In genomic region chr17:40481106-40481505, GRCh38 we compare ENCODE assay signal across 1 cellular context.
TF ChIP-seq lines count a peak whose summit lies in the region.

No MANE protein-coding gene starts in this region.

TF ChIP-seq in H1, 55 proteins besides CTCF, POLR2A, EP300 and RAD21:
- TF ChIP-seq KDM4A (IDR thresholded peaks at IDR 0.05; ENCODE audit: low read depth, low read length, severe bottlenecking) (no peak), BCL11A (IDR thresholded peaks at IDR 0.05; ENCODE audit: low read depth in 2 of 2, low read length in 2 of 2) (no peak), TCF12 (IDR thresholded peaks at IDR 0.05; ENCODE audit: low read depth, low read length) (no peak), RXRA (IDR thresholded peaks at IDR 0.05; ENCODE audit: insufficient read depth, low read depth, low read length) (no peak), HDAC6 (IDR thresholded peaks at IDR 0.05; ENCODE audit: low read depth, low read length) (no peak), RFX5 (IDR thresholded peaks at IDR 0.05; ENCODE audit: borderline replicate concordance, low read depth, low read length) (no peak), JUN (IDR thresholded peaks at IDR 0.05; ENCODE audit: low read depth, low read length) (no peak), SP2 (IDR thresholded peaks at IDR 0.05; ENCODE audit: low read length) (no peak), PHF8 (conservative IDR thresholded peaks at IDR 0.05; ENCODE audit: low read depth, low read length) (no peak), EGR1 (IDR thresholded peaks at IDR 0.05; ENCODE audit: borderline replicate concordance, low read depth, low read length) (no peak), CHD7 (IDR thresholded peaks at IDR 0.05; ENCODE audit: insufficient replicate concordance, low read length) (no peak)
